In genomic region chr9:98584059-98584458, GRCh38 we compare ENCODE assay signal across 17 cellular contexts.
DNase-seq lines count a peak whose midpoint lies in the region; ATAC-seq and TF ChIP-seq lines count a peak whose summit lies in the region.
"Had no signal": no experiment of that assay in that cellular context is flagged by ENCODE, and none has a peak within 500 bp of the region (broad histone marks: within the 10 kb centered on the region; RNA-seq: fewer than 3 reads in every experiment).

No MANE protein-coding gene starts in this region.

- H3K4me3 ChIP-seq in endodermal cell (ENCODE audit: low read length): no peak overlapping the region
- H3K4me3 ChIP-seq: A549, mucosa of descending colon, upper lobe of right lung had no signal

- H3K9me3 Mint-ChIP-seq in endodermal cell: no peaks in the 10 kb centered on the region
- peaks cover 0 to 1% (median 0%) of the 10 kb centered on the region in 7 donors for H3K9me3 Mint-ChIP-seq in CD14-positive monocyte

- H3K27ac ChIP-seq in endodermal cell (ENCODE audit: low read depth, low read length): no peak overlapping the region
- H3K27ac ChIP-seq: A549, upper lobe of right lung had no signal

- no peaks in the 10 kb centered on the region for H3K36me3 Mint-ChIP-seq in endodermal cell (ENCODE audit: low read depth)
- no peaks in the 10 kb centered on the region for H3K36me3 Mint-ChIP-seq in CD14-positive monocyte

- peaks cover 4% of the 10 kb centered on the region for H3K27me3 ChIP-seq in endodermal cell (ENCODE audit: control insufficient read depth, insufficient read depth, low read length, poor library complexity, severe bottlenecking)
- H3K27me3 ChIP-seq: upper lobe of right lung had no signal

- peak; percentile 37 for DNase-seq in NK-92 treated with Interleukin-12 subunit alpha and Interleukin-12 subunit beta, amount 100 ng/mL, for 24 hours (lab: John Stamatoyannopoulos, UW)
- DNase-seq in NK-92 (lab: John Stamatoyannopoulos, UW; ENCODE audit: unreplicated experiment) (no peak), endodermal cell (peak; percentile 28), NCI-H2171 treated with DMSO at 0.1 percent for 48 hours (lab: John Stamatoyannopoulos, UW) (no peak), CD14-positive monocyte (ENCODE audit: low spot score) (no peak)
- DNase-seq: COR-L47; foreskin fibroblast; mucosa of descending colon; NCI-H1092 treated with DMSO at 0.1 percent for 48 hours; NCI-H446 treated with DMSO at 0.1 percent for 48 hours; stimulated activated CD4-positive, alpha-beta T cell treated with anti-CD3 and anti-CD28 coated beads, Interleukin-15, amount 100 ng/mL, for 24 hours; T1000; upper lobe of right lung had no signal

- WGBS in endodermal cell (ENCODE audit: insufficient coverage in 1 of 2, insufficient read length in 1 of 2), 2 experiments: 71 to 94% methylated on average over 1 of the region's 1 CpG

- H3K4me1 ChIP-seq in endodermal cell (ENCODE audit: control insufficient read depth, insufficient read depth, low read length): no peaks in the 10 kb centered on the region
- H3K4me1 ChIP-seq: A549, upper lobe of right lung had no signal

- H3K9ac ChIP-seq in endodermal cell (ENCODE audit: extremely low read depth, low read length, poor library complexity, severe bottlenecking): no peak overlapping the region

- H3K27me3 Mint-ChIP-seq in endodermal cell (ENCODE audit: insufficient read depth) (peaks cover 4% of the 10 kb centered on the region), CD14-positive monocyte (ENCODE audit: low read depth in 3 of 3) (peaks cover 16 to 35% (median 24%) of the 10 kb centered on the region in 3 donors)

- ATAC-seq in GM19467 (IDR thresholded peaks at IDR 0.05; ENCODE audit: unreplicated experiment) (peak; percentile 72), HG03571 (IDR thresholded peaks at IDR 0.05; ENCODE audit: unreplicated experiment) (peak; percentile 70), HG02610 (IDR thresholded peaks at IDR 0.05; ENCODE audit: unreplicated experiment) (no peak)
- ATAC-seq: A549, mucosa of descending colon, upper lobe of right lung had no signal

- H3K27ac Mint-ChIP-seq in endodermal cell (no peak overlapping the region), CD14-positive monocyte (no peak overlapping the region)

- H3K4me3 Mint-ChIP-seq in endodermal cell (no peak overlapping the region), CD14-positive monocyte (no peak overlapping the region)

- H3K4me1 Mint-ChIP-seq in endodermal cell (no peaks in the 10 kb centered on the region), CD14-positive monocyte (peaks cover 2% of the 10 kb centered on the region)

- no peak for TF ChIP-seq CTCF in endodermal cell (conservative IDR thresholded peaks at IDR 0.05)
- TF ChIP-seq CTCF in CD14-positive monocyte (IDR thresholded peaks at IDR 0.05): no peak

- no peaks in the 10 kb centered on the region for H3K36me3 ChIP-seq in endodermal cell (ENCODE audit: control insufficient read depth, insufficient read depth, low read length)
- H3K36me3 ChIP-seq: upper lobe of right lung had no signal

- no peaks in the 10 kb centered on the region for H3K9me3 ChIP-seq in endodermal cell (ENCODE audit: control insufficient read depth, low read length)
- H3K9me3 ChIP-seq: A549, mucosa of descending colon, upper lobe of right lung had no signal

- intact Hi-C loops in CD14-positive monocyte (cut with micrococcal nuclease): no loop called here

Comparison
In these comparisons a context has a peak if more than half of its experiments do, and no peak if none do; other contexts are left out.
1. DNase-seq: peak in NK-92 treated with Interleukin-12 subunit alpha and Interleukin-12 subunit beta, amount 100 ng/mL, for 24 hours (single experiment) and endodermal cell (single experiment); none in NK-92 (single experiment), NCI-H2171 treated with DMSO at 0.1 percent for 48 hours (single experiment) and CD14-positive monocyte (single experiment).